11 cellular contexts compared by ENCODE assay signal in the genomic region with DNA sequence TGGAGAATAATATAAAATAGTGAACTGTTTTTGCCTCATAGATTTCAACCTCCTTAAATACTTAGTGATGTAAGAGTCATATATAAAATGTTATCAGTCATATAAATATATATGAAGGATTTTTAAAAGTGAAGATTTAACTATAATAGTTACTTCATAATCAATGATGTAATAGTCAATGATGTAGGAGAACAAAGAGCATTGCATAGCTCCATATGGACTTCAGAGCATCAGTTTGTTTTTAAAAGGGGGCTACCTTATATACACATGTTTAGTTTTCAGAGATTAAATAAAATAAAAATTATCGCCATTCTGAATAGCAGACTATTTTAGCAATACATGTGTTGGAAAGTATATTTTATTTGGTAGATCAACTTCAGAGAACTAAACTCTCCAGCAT. TPM values are rescaled to one million over a fixed set of nuclear protein-coding genes. Genes with fewer than 3 reads are reported as not detected.
DNase-seq lines count a peak whose midpoint lies in the region; ATAC-seq and TF ChIP-seq lines count a peak whose summit lies in the region.
"Had no signal": no experiment of that assay in that cellular context is flagged by ENCODE, and none has a peak within 500 bp of the region (broad histone marks: within the 10 kb centered on the region; RNA-seq: fewer than 3 reads in every experiment).

No MANE protein-coding gene starts in this region.

- ATAC-seq in GM23338: no peak
- no peak for ATAC-seq in GM21423 (IDR thresholded peaks at IDR 0.05; ENCODE audit: unreplicated experiment)

- DNase-seq in AG04449 (ENCODE audit: low read depth, low spot score) (no peak), GM23338 (ENCODE audit: low spot score) (no peak), astrocyte of the cerebellum (ENCODE audit: low read depth) (no peak), GOT3 (lab: John Stamatoyannopoulos, UW) (no peak)
- DNase-seq in effector CD4-positive, alpha-beta T cell: no peak
- DNase-seq in activated naive CD4-positive, alpha-beta T cell treated with Interleukin-2 at 50 U/mL for 16 hours: no peak
- DNase-seq: activated gamma-delta T cell treated with Interleukin-2 at 50 U/mL for 16 hours; EL; stimulated activated naive CD4-positive, alpha-beta T cell had no signal

- H3K36me3 ChIP-seq in GM23338 (ENCODE audit: insufficient read depth): no peaks in the 10 kb centered on the region
- no peaks in the 10 kb centered on the region for H3K36me3 ChIP-seq in mucosa of rectum (ENCODE audit: control insufficient read depth in 2 of 2, insufficient read depth in 2 of 2, low read length in 2 of 2)

- H3K27ac ChIP-seq in GM23338 (ENCODE audit: low read depth): no peak overlapping the region
- H3K27ac ChIP-seq in mucosa of rectum (ENCODE audit: low read depth in 2 of 2, low read length in 2 of 2): no peak overlapping the region

- H3K4me2 ChIP-seq in GM23338: peak overlapping the region; percentile 79

- H4K20me1 ChIP-seq in GM23338 (replicated peaks; ENCODE audit: insufficient read depth): no peaks in the 10 kb centered on the region; the same call in 1 of the 2 replicates

- H3K9ac ChIP-seq in mucosa of rectum (ENCODE audit: low read depth in 1 of 2, low read length in 2 of 2): peak overlapping the region in 1 of 2 donors; percentile 91

- H3K4me1 ChIP-seq in GM23338 (ENCODE audit: insufficient read depth) (no peaks in the 10 kb centered on the region), mucosa of rectum (ENCODE audit: control insufficient read depth in 2 of 2, insufficient read depth in 2 of 2, low read length in 2 of 2) (peaks cover 6 to 24% of the 10 kb centered on the region in 2 donors)

- H3K36me3 Mint-ChIP-seq in GM23338 (ENCODE audit: low read depth): no peaks in the 10 kb centered on the region

- no peaks in the 10 kb centered on the region for H3K27me3 Mint-ChIP-seq in GM23338 (ENCODE audit: insufficient read depth, low read depth, poor library complexity)

- no peaks in the 10 kb centered on the region for H3K9me3 Mint-ChIP-seq in GM23338

- peaks cover 54% of the 10 kb centered on the region for H3K79me2 ChIP-seq in GM23338 (replicated peaks; ENCODE audit: insufficient read depth)

- H3K4me1 Mint-ChIP-seq in GM23338: peaks cover 2% of the 10 kb centered on the region; the same call in 2 of the 3 replicates

- H3K4me3 ChIP-seq in AG04449 (ENCODE audit: low read depth, low read length) (peak overlapping the region; percentile 73), GM23338 (peak overlapping the region; percentile 72; the same call in 1 of the 2 replicates), astrocyte of the cerebellum (ENCODE audit: low read depth, low read length) (peak overlapping the region; percentile 67), mucosa of rectum (ENCODE audit: low read length in 2 of 2) (peak overlapping the region; percentile 86 to 96)

- H2AFZ ChIP-seq in GM23338: no peak overlapping the region

- no peak overlapping the region for H3K4me3 Mint-ChIP-seq in GM23338

- H3K9me3 ChIP-seq in mucosa of rectum (ENCODE audit: control insufficient read depth in 2 of 2, low read length in 2 of 2): no peaks in the 10 kb centered on the region

- TF ChIP-seq CTCF in AG04449 (IDR thresholded peaks at IDR 0.05; ENCODE audit: insufficient read depth, low read length, missing control alignments) (no peak), GM23338 (conservative IDR thresholded peaks at IDR 0.05; ENCODE audit: low read depth in 2 of 2) (no peak), astrocyte of the cerebellum (IDR thresholded peaks at IDR 0.05; ENCODE audit: low read depth, low read length, missing control alignments) (no peak)

- CTCF ChIA-PET in AG04449 (lab: Yijun Ruan, JAX): interaction anchor here (0.8 to 4.5 kb wide), 5 partner anchors 9 to 186 kb away, joined by 3 to 17 read pairs (median 6); no protein-coding TSS in a partner anchor

- H3F3A ChIP-seq in GM23338 (replicated peaks; ENCODE audit: low read depth): no peaks in the 10 kb centered on the region

- no peak overlapping the region for H3K27ac Mint-ChIP-seq in GM23338

- H3K9me2 ChIP-seq in GM23338 (ENCODE audit: insufficient read depth): no peaks in the 10 kb centered on the region

- in situ Hi-C loops in astrocyte of the cerebellum (cut with HindIII; ENCODE audit: low sequenced_read_pairs): no loop called here

- no peaks in the 10 kb centered on the region for H3K27me3 ChIP-seq in GM23338 (ENCODE audit: insufficient read depth)
- H3K27me3 ChIP-seq in mucosa of rectum (ENCODE audit: control insufficient read depth in 2 of 2, insufficient read depth in 2 of 2, low read length in 2 of 2): no peaks in the 10 kb centered on the region

- POLR2A ChIA-PET in AG04449 (lab: Yijun Ruan, JAX): no interaction called here

TF ChIP-seq in GM23338, 12 proteins besides CTCF, POLR2A, EP300 and RAD21 (continues in another document):
- TF ChIP-seq ZNF331 (CRISPR knock-in tag; IDR thresholded peaks at IDR 0.05; ENCODE audit: low read depth) (no peak), CREB1 (CRISPR knock-in tag; IDR thresholded peaks at IDR 0.05; ENCODE audit: low read depth) (no peak), NANOG (IDR thresholded peaks at IDR 0.05; ENCODE audit: borderline replicate concordance) (no peak), REST (IDR thresholded peaks at IDR 0.05; ENCODE audit: unreplicated experiment) (no peak), ZNF114 (CRISPR knock-in tag; IDR thresholded peaks at IDR 0.05) (no peak), EZH2phosphoT487 (IDR thresholded peaks at IDR 0.05; ENCODE audit: unreplicated experiment) (no peak), EZH2 (IDR thresholded peaks at IDR 0.05; ENCODE audit: low read depth, unreplicated experiment) (no peak), STAT1 (IDR thresholded peaks at IDR 0.05; ENCODE audit: unreplicated experiment) (no peak), JUNB (IDR thresholded peaks at IDR 0.05; ENCODE audit: unreplicated experiment) (no peak), POLR2AphosphoS5 (IDR thresholded peaks at IDR 0.05; ENCODE audit: low read depth) (no peak)
- TF ChIP-seq, protein P1, sequence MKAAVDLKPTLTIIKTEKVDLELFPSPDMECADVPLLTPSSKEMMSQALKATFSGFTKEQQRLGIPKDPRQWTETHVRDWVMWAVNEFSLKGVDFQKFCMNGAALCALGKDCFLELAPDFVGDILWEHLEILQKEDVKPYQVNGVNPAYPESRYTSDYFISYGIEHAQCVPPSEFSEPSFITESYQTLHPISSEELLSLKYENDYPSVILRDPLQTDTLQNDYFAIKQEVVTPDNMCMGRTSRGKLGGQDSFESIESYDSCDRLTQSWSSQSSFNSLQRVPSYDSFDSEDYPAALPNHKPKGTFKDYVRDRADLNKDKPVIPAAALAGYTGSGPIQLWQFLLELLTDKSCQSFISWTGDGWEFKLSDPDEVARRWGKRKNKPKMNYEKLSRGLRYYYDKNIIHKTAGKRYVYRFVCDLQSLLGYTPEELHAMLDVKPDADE (IDR thresholded peaks at IDR 0.05): no peak

RNA-seq across cellular contexts. Expression of gene EPC1, which starts 29.1 kb away (rescaled TPM):
- total RNA-seq in GM23338 (2014; rRNA removed; shearing (Covaris generic)): 15.8 and 25.9 TPM in 2 replicates
- 24.1 and 24.5 TPM in 2 replicates for polyA plus RNA-seq in GM23338 (2016; fragmentation: Nextera tagmentation; extraction: Ambion mirVana)
